Comparison of ENCODE assay signal across 8 cellular contexts in the genomic region with DNA sequence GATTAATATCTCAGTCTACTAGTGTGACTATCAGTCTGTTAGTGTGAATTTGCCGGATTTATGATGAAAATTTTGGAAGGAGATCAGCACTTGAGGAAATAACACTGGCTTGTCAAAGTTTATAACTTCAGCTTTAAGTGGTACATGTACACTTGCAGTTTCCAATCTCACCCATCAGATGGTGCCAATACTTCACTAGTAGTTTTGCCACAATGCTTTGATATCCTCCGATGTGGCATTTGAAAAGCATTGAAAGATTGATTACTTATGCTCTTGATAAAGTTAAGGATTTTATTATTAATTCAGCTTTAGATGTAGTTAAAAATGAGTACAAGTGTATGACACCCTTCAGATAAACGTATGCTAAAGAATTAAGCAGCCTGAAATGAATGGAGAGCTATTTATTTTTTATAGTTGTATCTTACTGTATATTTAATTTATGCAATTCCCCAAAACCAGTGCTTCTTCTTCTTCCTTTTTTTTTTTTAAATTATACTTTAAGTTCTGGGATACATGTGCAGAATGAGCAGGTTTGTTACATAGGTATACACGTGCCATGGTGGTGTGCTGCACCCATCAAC.
DNase-seq lines count a peak whose midpoint lies in the region; ATAC-seq and TF ChIP-seq lines count a peak whose summit lies in the region.

No MANE protein-coding gene starts in this region.

- no peak overlapping the region for H3K4me2 ChIP-seq in neural progenitor cell

- DNase-seq in AG09319 (ENCODE audit: extremely low read depth, low read depth) (peak; percentile 24), GM12865 (ENCODE audit: low read depth) (peak; percentile 57), NCI-H2029 (lab: John Stamatoyannopoulos, UW) (peak; percentile 41), T-helper 17 cell (peak in 1 of 3 donors; percentile 17), erythroblast (lab: John Stamatoyannopoulos, UW) (peak; percentile 35 to 45), neural progenitor cell (ENCODE audit: low spot score) (peak; percentile 70)

- peaks cover 6% of the 10 kb centered on the region for H3K4me1 ChIP-seq in neural progenitor cell

- TF ChIP-seq CTCF in AG09319 (IDR thresholded peaks at IDR 0.05; ENCODE audit: low read depth, low read length) (peak; percentile 79), GM12865 (IDR thresholded peaks at IDR 0.05; ENCODE audit: insufficient read depth, low read depth, low read length, missing control alignments) (peak; percentile 59), neural progenitor cell (IDR thresholded peaks at IDR 0.05) (peak; percentile 96)

- no peak overlapping the region for H2AFZ ChIP-seq in neural progenitor cell (replicated peaks)

- ATAC-seq in T-helper 17 cell (peak; percentile 76), HG03175 (IDR thresholded peaks at IDR 0.05; ENCODE audit: unreplicated experiment) (no peak), GM19463 (IDR thresholded peaks at IDR 0.05; ENCODE audit: unreplicated experiment) (no peak)

- no peaks in the 10 kb centered on the region for H3K36me3 ChIP-seq in neural progenitor cell

- H3K4me3 Mint-ChIP-seq in T-helper 17 cell: no peak overlapping the region
- no peak overlapping the region for H3K4me3 Mint-ChIP-seq in neural progenitor cell

- no peaks in the 10 kb centered on the region for H3K79me2 ChIP-seq in neural progenitor cell (ENCODE audit: low read depth)

- H3F3A ChIP-seq in neural progenitor cell (ENCODE audit: low read depth): no peaks in the 10 kb centered on the region

- H3K9me3 Mint-ChIP-seq in neural progenitor cell: peaks cover 3% of the 10 kb centered on the region

- no peak overlapping the region for H3K27ac ChIP-seq in neural progenitor cell

- H3K27me3 ChIP-seq in neural progenitor cell: no peaks in the 10 kb centered on the region

- TF ChIP-seq POLR2A in erythroblast (IDR thresholded peaks at IDR 0.05; ENCODE audit: low read length): no peak

- H3K36me3 Mint-ChIP-seq in T-helper 17 cell (ENCODE audit: low read depth) (no peaks in the 10 kb centered on the region), neural progenitor cell (no peaks in the 10 kb centered on the region)

- peaks cover 25% of the 10 kb centered on the region for H3K27me3 Mint-ChIP-seq in T-helper 17 cell
- no peaks in the 10 kb centered on the region for H3K27me3 Mint-ChIP-seq in neural progenitor cell (ENCODE audit: insufficient read depth, low read depth)

- H3K4me1 Mint-ChIP-seq in T-helper 17 cell: peaks cover 2% of the 10 kb centered on the region
- H3K4me1 Mint-ChIP-seq in neural progenitor cell: no peaks in the 10 kb centered on the region

- no peaks in the 10 kb centered on the region for H4K20me1 ChIP-seq in neural progenitor cell (ENCODE audit: low read depth)

- H3K27ac Mint-ChIP-seq in T-helper 17 cell: no peak overlapping the region
- H3K27ac Mint-ChIP-seq in neural progenitor cell: no peak overlapping the region

- H3K9ac ChIP-seq in neural progenitor cell: no peak overlapping the region

- H3K4me3 ChIP-seq in GM12865 (ENCODE audit: low read depth, low read length) (no peak overlapping the region), neural progenitor cell (no peak overlapping the region)

- H3K9me3 ChIP-seq in T-helper 17 cell (ENCODE audit: control insufficient read depth, low read length, poor library complexity, severe bottlenecking) (no peaks in the 10 kb centered on the region), neural progenitor cell (ENCODE audit: low read depth) (peaks cover 5% of the 10 kb centered on the region)
